ENCODE assay signal across 12 cellular contexts in the genomic region with DNA sequence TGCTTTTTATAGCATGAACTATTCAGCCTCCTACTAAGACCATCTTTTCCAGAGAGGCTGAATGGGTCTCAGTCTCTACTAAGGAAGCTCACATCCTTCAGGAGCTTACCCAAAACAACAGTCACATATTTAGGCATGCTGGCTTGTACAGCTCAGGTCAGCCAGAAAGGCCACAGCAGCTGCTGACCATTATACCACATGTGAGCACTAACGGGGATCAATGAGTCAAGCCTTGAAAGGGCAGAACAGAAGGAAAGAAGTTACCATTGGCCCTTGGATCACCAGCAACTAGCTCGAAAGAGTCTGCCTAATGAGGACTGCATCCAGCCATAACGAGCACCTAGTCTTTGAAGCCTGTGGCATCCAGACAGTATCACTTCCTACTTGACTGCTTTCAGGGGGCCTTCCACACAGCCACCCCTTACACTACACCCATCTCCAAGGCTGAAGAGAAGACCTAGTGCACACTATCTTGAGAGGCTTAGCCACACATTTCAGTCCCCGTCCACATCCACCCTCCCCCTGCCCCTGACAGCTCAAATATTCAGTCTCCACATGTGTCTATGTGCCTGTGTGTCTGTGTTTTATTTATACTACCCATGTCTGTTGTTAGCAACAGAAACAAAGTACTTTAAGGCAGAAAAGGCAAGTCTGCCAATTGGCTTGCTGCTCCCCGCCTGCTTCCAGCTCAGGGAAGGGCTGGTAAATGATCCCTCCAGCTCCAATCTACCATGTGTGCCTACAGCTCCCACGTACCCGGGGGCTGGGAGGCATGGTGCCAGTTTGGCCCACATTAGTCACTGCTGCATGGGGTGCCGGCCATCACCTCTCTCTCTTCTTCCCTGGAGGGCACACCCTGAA.
A peak's percentile ranks its signal among the peaks of the same experiment; 100 is the strongest.
DNase-seq lines count a peak whose midpoint lies in the region; ATAC-seq and TF ChIP-seq lines count a peak whose summit lies in the region.
"Had no signal": no experiment of that assay in that cellular context is flagged by ENCODE, and none has a peak within 500 bp of the region (broad histone marks: within the 10 kb centered on the region; RNA-seq: fewer than 3 reads in every experiment).

No MANE protein-coding gene starts in this region.

- no peaks in the 10 kb centered on the region for H3K9me3 Mint-ChIP-seq in osteocyte (ENCODE audit: unreplicated experiment)
- H3K9me3 Mint-ChIP-seq: mesothelial cell of epicardium had no signal

- no peak for ATAC-seq in HG03135 (IDR thresholded peaks at IDR 0.05; ENCODE audit: unreplicated experiment)
- ATAC-seq: stimulated activated naive CD8-positive, alpha-beta T cell treated with anti-CD3 and anti-CD28 coated beads, Interleukin-15, Interleukin-2, amounts not matched to agents 100 U/mL and 50 U/mL, for 24 hours had no signal

- no peak overlapping the region for H3K9ac ChIP-seq in MM.1S (ENCODE audit: low read length)

- H2AFZ ChIP-seq in MM.1S (ENCODE audit: low read length), result no peak overlapping the region

- peaks cover 54% of the 10 kb centered on the region for H3K36me3 Mint-ChIP-seq in osteocyte (ENCODE audit: unreplicated experiment)

- H3K9me3 ChIP-seq in MM.1S (replicated peaks; ENCODE audit: insufficient read depth, low read length), result no peaks in the 10 kb centered on the region

- DNase-seq in EH (ENCODE audit: low read depth) (peak; percentile 52), MM.1S (no peak), fibroblast of mammary gland (ENCODE audit: low read depth) (peak; percentile 72), osteocyte (ENCODE audit: extremely low spot score, unreplicated experiment) (no peak), DMS 273 (lab: John Stamatoyannopoulos, UW; ENCODE audit: unreplicated experiment) (no peak), NCI-H526 treated with DMSO at 0.1 percent for 48 hours (lab: John Stamatoyannopoulos, UW) (no peak)
- DNase-seq in effector CD8-positive, alpha-beta T cell (lab: John Stamatoyannopoulos, UW), result no peak
- DNase-seq: brain microvascular endothelial cell; stimulated activated naive CD8-positive, alpha-beta T cell treated with anti-CD3 and anti-CD28 coated beads, Interleukin-15, Interleukin-2, amounts not matched to agents 100 U/mL and 50 U/mL, for 24 hours had no signal

- no peaks in the 10 kb centered on the region for H3K9me2 ChIP-seq in MM.1S (replicated peaks; ENCODE audit: insufficient read depth, low read length)

- H3K79me2 ChIP-seq in MM.1S (ENCODE audit: low read length), result peaks cover 13% of the 10 kb centered on the region

- H3F3A ChIP-seq in MM.1S (ENCODE audit: insufficient read depth, low read length), result no peaks in the 10 kb centered on the region

- H3K36me3 ChIP-seq in MM.1S (replicated peaks; ENCODE audit: insufficient read depth, low read length), result no peaks in the 10 kb centered on the region
- H3K36me3 ChIP-seq: brain microvascular endothelial cell had no signal

- peaks cover 18% of the 10 kb centered on the region for H3K4me1 ChIP-seq in MM.1S (ENCODE audit: low read length)

- no peaks in the 10 kb centered on the region for H3K27me3 Mint-ChIP-seq in osteocyte (ENCODE audit: unreplicated experiment)

- H3K4me2 ChIP-seq in MM.1S (ENCODE audit: low read depth, low read length), result no peak overlapping the region

- H3K4me3 Mint-ChIP-seq in osteocyte (ENCODE audit: unreplicated experiment), result no peak overlapping the region
- H3K4me3 Mint-ChIP-seq: mesothelial cell of epicardium had no signal

- no peaks in the 10 kb centered on the region for H3K27me3 ChIP-seq in MM.1S (replicated peaks; ENCODE audit: insufficient read depth, low read length)
- H3K27me3 ChIP-seq: brain microvascular endothelial cell had no signal

- H3K27ac Mint-ChIP-seq in osteocyte (ENCODE audit: unreplicated experiment), result peak overlapping the region; percentile 57
- H3K27ac Mint-ChIP-seq: mesothelial cell of epicardium had no signal

- peak overlapping the region; percentile 11; the same call in 1 of the 2 replicates for H3K27ac ChIP-seq in MM.1S (ENCODE audit: low read length)
- H3K27ac ChIP-seq: brain microvascular endothelial cell, C4-2B had no signal

- H3K4me3 ChIP-seq in MM.1S (ENCODE audit: low read length) (no peak overlapping the region), fibroblast of mammary gland (ENCODE audit: control insufficient read depth, low read depth, low read length) (no peak overlapping the region)

- TF ChIP-seq CTCF in MM.1S (IDR thresholded peaks at IDR 0.05; ENCODE audit: low read length) (no peak), fibroblast of mammary gland (conservative IDR thresholded peaks at IDR 0.05; ENCODE audit: control insufficient read depth, insufficient read depth, low read depth, low read length) (no peak), osteocyte (IDR thresholded peaks at IDR 0.05) (no peak)

- H4K20me1 ChIP-seq in MM.1S (ENCODE audit: insufficient read depth, low read length), result no peaks in the 10 kb centered on the region

- peaks cover 34% of the 10 kb centered on the region for H3K4me1 Mint-ChIP-seq in osteocyte (ENCODE audit: unreplicated experiment)

Comparison
In these comparisons a context has a peak if more than half of its experiments do, and no peak if none do; other contexts are left out.
1. DNase-seq: peak in EH (single experiment) and fibroblast of mammary gland (single experiment); none in MM.1S (single experiment), osteocyte (single experiment), effector CD8-positive, alpha-beta T cell (single experiment), DMS 273 (single experiment) and NCI-H526 treated with DMSO at 0.1 percent for 48 hours (single experiment).